In genomic region chr2:234467289-234467688, GRCh38 we compare ENCODE assay signal across 2 cellular contexts.
TF ChIP-seq lines count a peak whose summit lies in the region.

No MANE protein-coding gene starts in this region.

TF ChIP-seq in HEK293, 187 proteins besides CTCF, POLR2A, EP300 and RAD21:
- peak; percentile 58; the same call in 1 of the 2 replicates for TF ChIP-seq ZNF548 (tag by site-specific recombination; IDR thresholded peaks at IDR 0.05)
- no peak for TF ChIP-seq ZFP69B (tag by site-specific recombination; IDR thresholded peaks at IDR 0.05)
- TF ChIP-seq SETDB1 (IDR thresholded peaks at IDR 0.05; ENCODE audit: insufficient read length, low read length): peak; percentile 68

TF ChIP-seq in K562, 482 proteins besides CTCF, POLR2A, EP300 and RAD21:
- 0 out of 2 replicates have a peak, but pooled peaks have one; percentile 58 for TF ChIP-seq ZNF12 (CRISPR knock-in tag; IDR thresholded peaks at IDR 0.05)
- no peak for TF ChIP-seq CHD4 (IDR thresholded peaks at IDR 0.05; ENCODE audit: insufficient read depth, insufficient replicate concordance, low read depth, low read length, poor library complexity, severe bottlenecking)
TF ChIP-seq in K562: peak in this region for 1.
